8 cellular contexts compared by ENCODE assay signal in the genomic region with DNA sequence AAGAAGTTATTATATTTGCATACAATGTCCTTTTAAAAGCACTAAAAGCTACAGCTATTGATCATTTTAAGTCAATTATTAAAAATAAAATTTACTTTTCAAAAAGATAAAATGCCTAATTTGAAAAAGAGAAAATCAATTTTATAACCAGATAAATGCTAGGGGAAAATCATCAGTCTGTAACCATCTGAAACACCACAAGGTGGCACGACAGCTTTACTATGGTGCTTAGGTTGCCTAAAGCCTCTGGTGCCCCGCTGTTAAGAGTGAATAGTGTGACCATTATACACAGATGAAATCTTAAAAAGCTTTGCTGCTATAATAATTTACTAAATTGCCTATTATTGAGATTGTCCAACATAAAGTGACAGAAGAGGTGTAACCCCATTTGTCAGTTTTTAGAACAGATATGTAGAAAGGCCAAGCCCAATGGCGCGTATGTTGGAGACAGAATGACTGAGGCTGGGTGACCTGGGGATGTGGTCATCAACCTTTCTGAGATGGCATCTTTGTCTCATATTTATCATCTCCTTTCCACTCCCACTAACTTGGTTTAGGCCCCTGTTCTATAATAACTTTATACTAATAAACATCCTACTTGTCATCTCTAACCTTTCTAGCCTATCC.
DNase-seq lines count a peak whose midpoint lies in the region; ATAC-seq and TF ChIP-seq lines count a peak whose summit lies in the region.

No MANE protein-coding gene starts in this region.

- ATAC-seq in GM18520 (IDR thresholded peaks at IDR 0.05; ENCODE audit: unreplicated experiment), result peak; percentile 49
- peak; percentile 87 for ATAC-seq in HG02973 (IDR thresholded peaks at IDR 0.05; ENCODE audit: unreplicated experiment)
- peak in 1 of 2 donors; percentile 52 for ATAC-seq in lower lobe of right lung
- ATAC-seq in HG03196 (IDR thresholded peaks at IDR 0.05; ENCODE audit: unreplicated experiment), result no peak

- DNase-seq in Calu3 (peak; percentile 58), NT2/D1 (ENCODE audit: low read depth, low spot score) (peak; percentile 6), choroid plexus epithelial cell (ENCODE audit: low read depth) (peak; percentile 85), lower lobe of right lung (no peak)
- DNase-seq in stimulated activated CD8-positive, alpha-beta memory T cell treated with anti-CD3 and anti-CD28 coated beads, Interleukin-4, amount 100 ng/mL, for 48 hours, result no peak

- H3K27me3 Mint-ChIP-seq in Calu3 (ENCODE audit: unreplicated experiment), result no peaks in the 10 kb centered on the region

- no peak overlapping the region for H3K4me3 Mint-ChIP-seq in Calu3 (ENCODE audit: low read depth, unreplicated experiment)

- no peak overlapping the region for H3K27ac ChIP-seq in lower lobe of right lung

- no peaks in the 10 kb centered on the region for H3K4me1 Mint-ChIP-seq in Calu3 (ENCODE audit: low read depth, unreplicated experiment)

- H3K4me1 ChIP-seq in NT2/D1 (ENCODE audit: insufficient read depth, insufficient read length), result no peaks in the 10 kb centered on the region
- no peaks in the 10 kb centered on the region for H3K4me1 ChIP-seq in lower lobe of right lung

- CTCF ChIA-PET in Calu3 (lab: Charles Lee), result interaction anchor here (0.7 to 2.6 kb wide), 4 partner anchors 20 to 184 kb away, joined by 3 to 17 read pairs (median 6); no protein-coding TSS in a partner anchor

- BruUV-seq in Calu3 (replicated peaks; lab: Mats Ljungman, UMichigan), result no TSS peak

- H3K36me3 ChIP-seq in NT2/D1 (ENCODE audit: insufficient read depth, insufficient read length, low read length) (no peaks in the 10 kb centered on the region), lower lobe of right lung (no peaks in the 10 kb centered on the region)

- H3K9ac ChIP-seq in NT2/D1 (ENCODE audit: insufficient read length, low read depth), result no peak overlapping the region

- intact Hi-C loops in Calu3 (cut with micrococcal nuclease; ENCODE audit: unreplicated experiment), result loop anchor here (1.0 kb wide), 2 partner anchors 92 to 184 kb away; no protein-coding TSS in a partner anchor
- intact Hi-C loops in lower lobe of right lung (cut with DNase I), result no loop called here

- no peaks in the 10 kb centered on the region for H3K36me3 Mint-ChIP-seq in Calu3 (ENCODE audit: insufficient read depth, unreplicated experiment)

- no peaks in the 10 kb centered on the region for H3K9me3 Mint-ChIP-seq in Calu3 (ENCODE audit: low read depth, unreplicated experiment)

- no peaks in the 10 kb centered on the region for H3K9me3 ChIP-seq in NT2/D1 (ENCODE audit: insufficient read depth, low read length)
- no peaks in the 10 kb centered on the region for H3K9me3 ChIP-seq in lower lobe of right lung

- H3K27me3 ChIP-seq in NT2/D1 (ENCODE audit: insufficient read depth, insufficient read length), result no peaks in the 10 kb centered on the region
- no peaks in the 10 kb centered on the region for H3K27me3 ChIP-seq in lower lobe of right lung (ENCODE audit: low read depth)

- peak; percentile 57 for TF ChIP-seq CTCF in Calu3 (IDR thresholded peaks at IDR 0.05; ENCODE audit: unreplicated experiment)
- peak; percentile 82 for TF ChIP-seq CTCF in choroid plexus epithelial cell (conservative IDR thresholded peaks at IDR 0.05; ENCODE audit: low read depth, low read length)
- peak; percentile 40 for TF ChIP-seq CTCF in lower lobe of right lung (IDR thresholded peaks at IDR 0.05)

- H3K27ac Mint-ChIP-seq in Calu3 (ENCODE audit: unreplicated experiment), result no peak overlapping the region

- no peak overlapping the region for H3K4me3 ChIP-seq in NT2/D1 (ENCODE audit: insufficient read length, low read depth)
- no peak overlapping the region for H3K4me3 ChIP-seq in choroid plexus epithelial cell (ENCODE audit: low read depth, low read length)
- H3K4me3 ChIP-seq in lower lobe of right lung, result no peak overlapping the region

Comparison
In these comparisons a context has a peak if more than half of its experiments do, and no peak if none do; other contexts are left out.
1. DNase-seq: peak in Calu3 (single experiment), NT2/D1 (single experiment) and choroid plexus epithelial cell (single experiment); none in lower lobe of right lung (single experiment) and stimulated activated CD8-positive, alpha-beta memory T cell treated with anti-CD3 and anti-CD28 coated beads, Interleukin-4, amount 100 ng/mL, for 48 hours (single experiment).
2. Peak in every context shown above with its lines, with median percentiles within 50 percentile points of each other: CTCF ChIP-seq.